In genomic region chr13:45417790-45418534, GRCh38 we compare ENCODE assay signal across 8 cellular contexts. TPM values are rescaled to one million over a fixed set of nuclear protein-coding genes. Genes with fewer than 3 reads are reported as not detected.
DNase-seq lines count a peak whose midpoint lies in the region; ATAC-seq, FAIRE-seq and TF ChIP-seq lines count a peak whose summit lies in the region.

TSS of gene SLC25A30 (minus strand) at chr13:45418373. CDS start at chr13:45411425, 6,948 bp downstream.

- dilution Hi-C loops in mammary epithelial cell (cut with HindIII; ENCODE audit: low sequenced_read_pairs), result loop anchor here (5.0 kb wide), 1 partner anchor 44 kb away; the partner anchor contains the start of gene COG3

- H2AFZ ChIP-seq in mammary epithelial cell (ENCODE audit: low read depth, low read length), result peak within 1 kb of the TSS; percentile 95

- peak; percentile 79 for TF ChIP-seq POLR2A in GM18526 (IDR thresholded peaks at IDR 0.05; ENCODE audit: extremely low read depth, insufficient read length)

- CTCF ChIA-PET in mammary epithelial cell (lab: Charles Lee; ENCODE audit: low non-redundant PET), result interaction anchor here (0.6 kb wide), 1 partner anchor 55 kb away, joined by 3 read pairs; no protein-coding TSS in a partner anchor

- in situ Hi-C loops in mammary epithelial cell (cut with MboI; ENCODE audit: low sequenced_read_pairs in 2 of 2), result loop anchor here in 1 of 2 donors (5.0 kb wide), 1 partner anchor 84 kb away; no protein-coding TSS in a partner anchor

- no peaks in the 10 kb centered on the region for H4K20me1 ChIP-seq in mammary epithelial cell (ENCODE audit: insufficient read depth, low read length)

- peak within 1 kb of the TSS; percentile 47 for H3K27ac ChIP-seq in WERI-Rb-1
- peak within 1 kb of the TSS; percentile 63 for H3K27ac ChIP-seq in mammary epithelial cell (ENCODE audit: insufficient read depth, low read depth, low read length)
- H3K27ac ChIP-seq in iPS-20b (ENCODE audit: low read length), result no peak within 1 kb of the TSS
- peak within 1 kb of the TSS; percentile 68 to 88 for H3K27ac ChIP-seq in small intestine (ENCODE audit: low read depth in 1 of 2, low read length in 1 of 2)

- 2% methylated on average over 17 of the region's 64 CpGs for WGBS in mammary epithelial cell (ENCODE audit: low coverage, missing lambda C conversion rate)
- WGBS in small intestine, 3 donors, result 0 to 1% (median 0%) methylated on average over 60 to 64 of the region's 64 CpGs

- no peaks in the 10 kb centered on the region for H3K27me3 ChIP-seq in WERI-Rb-1 (ENCODE audit: insufficient read depth, low read depth, severe bottlenecking)
- no peaks in the 10 kb centered on the region for H3K27me3 ChIP-seq in mammary epithelial cell (ENCODE audit: insufficient read depth, low read length)
- H3K27me3 ChIP-seq in iPS-20b (ENCODE audit: insufficient read depth, low read length), result peaks cover 15% of the 10 kb centered on the region
- H3K27me3 ChIP-seq in small intestine (ENCODE audit: control insufficient read depth in 2 of 2, insufficient read depth in 2 of 2, low read length in 2 of 2), result no peaks in the 10 kb centered on the region

- intact Hi-C loops in mammary epithelial cell (cut with micrococcal nuclease), result loop anchor here (1.0 to 5.0 kb wide), 3 partner anchors 46 to 73 kb away; partner anchors contain the start of gene COG3

- H3K4me2 ChIP-seq in mammary epithelial cell (ENCODE audit: insufficient read depth, low read depth, low read length), result peak within 1 kb of the TSS; percentile 85

- H3K9me3 ChIP-seq in WERI-Rb-1 (ENCODE audit: severe bottlenecking) (no peaks in the 10 kb centered on the region), mammary epithelial cell (replicated peaks; ENCODE audit: insufficient read depth, low read length) (no peaks in the 10 kb centered on the region), iPS-20b (ENCODE audit: insufficient read depth, low read depth, low read length) (no peaks in the 10 kb centered on the region), small intestine (ENCODE audit: control insufficient read depth, low read depth) (no peaks in the 10 kb centered on the region)

- H3K9ac ChIP-seq in mammary epithelial cell (ENCODE audit: insufficient read depth, low read length), result peak within 1 kb of the TSS; percentile 70
- H3K9ac ChIP-seq in iPS-20b (ENCODE audit: low read depth, low read length), result peak within 1 kb of the TSS; percentile 71; the same call in 1 of the 2 replicates

- no peak for FAIRE-seq in small intestine (lab: Jason Lieb, UNC)

- peak; percentile 86 for ATAC-seq in HG03064 (IDR thresholded peaks at IDR 0.05; ENCODE audit: low read depth, unreplicated experiment)

- TF ChIP-seq CTCF in WERI-Rb-1 (IDR thresholded peaks at IDR 0.05; ENCODE audit: low read depth, low read length), result no peak
- peak in 1 of 2 donors; percentile 0 for TF ChIP-seq CTCF in mammary epithelial cell (conservative IDR thresholded peaks at IDR 0.05 in 1 of 2, IDR thresholded peaks at IDR 0.05 in 1 of 2; ENCODE audit: extremely low read depth in 1 of 2, insufficient read depth in 1 of 2, low read depth in 1 of 2, low read length in 2 of 2)

- DNase-seq in A172 (ENCODE audit: low spot score), result peak; percentile 78
- peak; percentile 69 for DNase-seq in NCI-H2196 (lab: John Stamatoyannopoulos, UW; ENCODE audit: unreplicated experiment)
- peak; percentile 98 for DNase-seq in WERI-Rb-1
- DNase-seq in mammary epithelial cell, result peak; percentile 87
- DNase-seq in small intestine, result peak; percentile 90

- H3K36me3 ChIP-seq in WERI-Rb-1 (no peaks in the 10 kb centered on the region), mammary epithelial cell (ENCODE audit: insufficient read depth, low read length) (no peaks in the 10 kb centered on the region), iPS-20b (ENCODE audit: insufficient read depth, low read depth, low read length) (no peaks in the 10 kb centered on the region), small intestine (ENCODE audit: control insufficient read depth in 2 of 2, insufficient read depth in 2 of 2, low read length in 2 of 2) (no peaks in the 10 kb centered on the region)

- H3K4me1 ChIP-seq in mammary epithelial cell (ENCODE audit: insufficient read depth, low read length) (peaks cover 7% of the 10 kb centered on the region), iPS-20b (ENCODE audit: insufficient read depth, low read length) (no peaks in the 10 kb centered on the region; the same call in 1 of the 2 replicates), small intestine (ENCODE audit: control insufficient read depth in 2 of 2, insufficient read depth in 1 of 2, low read depth in 1 of 2, low read length in 1 of 2) (peaks cover 0 to 2% of the 10 kb centered on the region in 2 donors)

- BruUV-seq in mammary epithelial cell (replicated peaks; lab: Mats Ljungman, UMichigan), result TSS peak; percentile 62

- H3K79me2 ChIP-seq in mammary epithelial cell (ENCODE audit: insufficient read depth, low read length), result peaks cover 42% of the 10 kb centered on the region

- peak within 1 kb of the TSS; percentile 84 for H3K4me3 ChIP-seq in WERI-Rb-1 (ENCODE audit: low read depth, low read length)
- peak within 1 kb of the TSS; percentile 69 to 86 (median 80) for H3K4me3 ChIP-seq in mammary epithelial cell (replicated peaks in 1 of 3; ENCODE audit: insufficient read depth in 1 of 3, low read depth in 2 of 3, low read length in 3 of 3)
- H3K4me3 ChIP-seq in iPS-20b (ENCODE audit: low read length), result peak within 1 kb of the TSS; percentile 90
- peak within 1 kb of the TSS; percentile 56 to 72 for H3K4me3 ChIP-seq in small intestine (ENCODE audit: low read depth in 1 of 2, low read length in 2 of 2)

RNA-seq across cellular contexts. Expression of gene SLC25A30, which starts in this region (rescaled TPM):
- 3.1 and 5.0 TPM in 2 replicates for total RNA-seq in A172 (2014; rRNA removed; shearing (Covaris generic))
- total RNA-seq in mammary epithelial cell, result 10 to 100 TPM; 21.5 to 31.1 TPM
- polyA plus RNA-seq in mammary epithelial cell, result 15.1 TPM
- polyA minus RNA-seq in mammary epithelial cell, result 81.2 TPM
- polyA plus RNA-seq in small intestine, result 1 to 10 TPM; 2.4 to 5.2 (median 3.8) TPM
